8 cellular contexts compared by ENCODE assay signal in the genomic region with DNA sequence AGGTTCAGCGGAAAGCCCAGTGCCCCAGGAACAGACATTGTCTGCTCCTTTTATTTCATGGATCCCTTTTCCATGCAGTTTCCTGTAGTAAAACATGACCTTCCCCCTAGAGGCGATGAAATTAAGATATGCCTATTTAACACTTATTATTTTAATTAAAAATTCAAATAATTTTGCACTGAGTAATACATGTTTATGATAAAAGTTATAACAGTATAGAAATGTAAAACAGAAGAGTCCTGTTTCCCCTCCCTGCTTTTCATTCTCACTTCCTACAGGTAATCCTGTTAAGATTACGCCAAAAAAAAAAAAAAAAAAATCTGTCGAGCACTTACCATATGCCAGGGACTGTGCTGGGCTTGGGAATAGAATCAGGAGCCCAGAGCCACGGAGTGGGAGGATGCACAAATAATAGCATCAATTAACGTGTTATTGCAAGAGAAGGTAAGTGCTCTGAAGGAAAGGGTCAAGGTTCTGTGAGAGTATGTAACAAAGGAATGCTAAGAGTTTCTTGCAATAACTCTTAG. TPM values are rescaled to one million over a fixed set of nuclear protein-coding genes. Genes with fewer than 3 reads are reported as not detected.
A peak's percentile ranks its signal among the peaks of the same experiment; 100 is the strongest.
DNase-seq lines count a peak whose midpoint lies in the region; TF ChIP-seq lines count a peak whose summit lies in the region.

No MANE protein-coding gene starts in this region.

- peak overlapping the region in 7 of 8 donors; percentile 82 to 97 (median 93) for H3K27ac Mint-ChIP-seq in CD8-positive, alpha-beta memory T cell
- H3K27ac Mint-ChIP-seq in nephron, result peak overlapping the region; percentile 77 to 97 (median 96)

- H3K36me3 Mint-ChIP-seq in CD8-positive, alpha-beta memory T cell, result peaks cover 0 to 13% (median 0%) of the 10 kb centered on the region in 3 donors
- peaks cover 2% of the 10 kb centered on the region for H3K36me3 Mint-ChIP-seq in nephron (ENCODE audit: low read depth)

- no peak for TF ChIP-seq CTCF in nephron (IDR thresholded peaks at IDR 0.05; ENCODE audit: unreplicated experiment in 3 of 3)

- no peaks in the 10 kb centered on the region for H3K27me3 Mint-ChIP-seq in CD8-positive, alpha-beta memory T cell
- peaks cover 3% of the 10 kb centered on the region for H3K27me3 Mint-ChIP-seq in nephron (ENCODE audit: low read depth)

- peaks cover 20% of the 10 kb centered on the region for H3K4me1 ChIP-seq in CD8-positive, alpha-beta memory T cell (ENCODE audit: insufficient read depth, low read length)

- peaks cover 21 to 33% (median 32%) of the 10 kb centered on the region in 3 donors for H3K4me1 Mint-ChIP-seq in CD8-positive, alpha-beta memory T cell
- H3K4me1 Mint-ChIP-seq in nephron, result peaks cover 31% of the 10 kb centered on the region

- CTCF ChIA-PET in CD8-positive, alpha-beta memory T cell (lab: Charles Lee), result interaction anchor here (0.9 to 3.7 kb wide), 15 partner anchors 9 to 150 kb away, joined by 3 to 27 read pairs (median 6); a partner anchor contains a TSS

- no peaks in the 10 kb centered on the region for H3K36me3 ChIP-seq in CD8-positive, alpha-beta memory T cell (ENCODE audit: insufficient read depth, low read length)

- no peaks in the 10 kb centered on the region for H3K27me3 ChIP-seq in CD8-positive, alpha-beta memory T cell (ENCODE audit: insufficient read depth, low read length, poor library complexity, severe bottlenecking)

- no peaks in the 10 kb centered on the region for H3K9me3 Mint-ChIP-seq in CD8-positive, alpha-beta memory T cell
- no peaks in the 10 kb centered on the region for H3K9me3 Mint-ChIP-seq in nephron

- H3K9me3 ChIP-seq in CD8-positive, alpha-beta memory T cell (ENCODE audit: low read length), result no peaks in the 10 kb centered on the region

- POLR2A ChIA-PET in CD8-positive, alpha-beta memory T cell (lab: Charles Lee), result interaction anchor here (0.7 to 1.6 kb wide), 6 partner anchors 45 to 266 kb away, joined by 3 to 21 read pairs (median 4); a partner anchor contains a TSS

- DNase-seq in CD8-positive, alpha-beta memory T cell, result no peak
- peak; percentile 69 for DNase-seq in NCI-H146 (lab: John Stamatoyannopoulos, UW)
- peak; percentile 42 for DNase-seq in cerebellum (ENCODE audit: low spot score)
- no peak for DNase-seq in NCI-H2029 (lab: John Stamatoyannopoulos, UW)
- DNase-seq in stimulated activated CD4-positive, alpha-beta T cell treated with anti-CD3 and anti-CD28 coated beads, Interleukin-1b, Interleukin-23, amount 100 ng/mL, for 48 hours, result no peak
- no peak for DNase-seq in GF-D8 (lab: John Stamatoyannopoulos, UW)
- no peak for DNase-seq in mesenteric fat pad (ENCODE audit: low spot score)

- peak overlapping the region; percentile 95 for H3K4me3 ChIP-seq in CD8-positive, alpha-beta memory T cell (ENCODE audit: low read length)

- H3K4me3 Mint-ChIP-seq in CD8-positive, alpha-beta memory T cell, result peak overlapping the region; percentile 92 to 96 (median 94)
- peak overlapping the region; percentile 88 to 92 (median 91) for H3K4me3 Mint-ChIP-seq in nephron

- peak overlapping the region; percentile 86 for H3K27ac ChIP-seq in CD8-positive, alpha-beta memory T cell (ENCODE audit: low read depth, low read length)

RNA-seq across cellular contexts. Expression of a gene that starts 0.8 kb away (rescaled TPM):
- total RNA-seq in CD8-positive, alpha-beta memory T cell, result 10 to 100 TPM; 20.4 to 22.1 TPM
- polyA plus RNA-seq in CD8-positive, alpha-beta memory T cell, result 25.5 TPM
- total RNA-seq in cerebellum (13.6 TPM), mesenteric fat pad (60.1 TPM)

RNA-seq across cellular contexts. Expression of a gene that starts 41.4 kb away (rescaled TPM):
- under 1 TPM; 0.64 to 0.83 TPM for total RNA-seq in CD8-positive, alpha-beta memory T cell
- polyA plus RNA-seq in CD8-positive, alpha-beta memory T cell, result not detected
- total RNA-seq in cerebellum (14.7 TPM), mesenteric fat pad (593 TPM)

RNA-seq across cellular contexts. Expression of a gene that starts 48.4 kb away (rescaled TPM):
- total RNA-seq in CD8-positive, alpha-beta memory T cell, result 100 to 1,000 TPM; 158 to 161 TPM
- 64.4 TPM for polyA plus RNA-seq in CD8-positive, alpha-beta memory T cell
- total RNA-seq in cerebellum (23.3 TPM), mesenteric fat pad (44.3 TPM)

RNA-seq across cellular contexts. Expression of a gene that starts 48.6 kb away (rescaled TPM):
- total RNA-seq in CD8-positive, alpha-beta memory T cell, result 100 to 1,000 TPM; 499 to 503 TPM
- 116 TPM for polyA plus RNA-seq in CD8-positive, alpha-beta memory T cell
- total RNA-seq in cerebellum, result 74.0 TPM
- total RNA-seq in mesenteric fat pad, result 143 TPM

Comparison
In these comparisons a context has a peak if more than half of its experiments do, and no peak if none do; other contexts are left out.
1. DNase-seq: peak in NCI-H146 (single experiment) and cerebellum (single experiment); none in CD8-positive, alpha-beta memory T cell (0 of 5), NCI-H2029 (single experiment), stimulated activated CD4-positive, alpha-beta T cell treated with anti-CD3 and anti-CD28 coated beads, Interleukin-1b, Interleukin-23, amount 100 ng/mL, for 48 hours (single experiment), GF-D8 (single experiment) and mesenteric fat pad (single experiment).
2. RNA of a gene that starts 41.4 kb away (total RNA-seq): 593 TPM in mesenteric fat pad (single experiment); 14.7 TPM in cerebellum (single experiment) and 0.64 to 0.83 TPM in CD8-positive, alpha-beta memory T cell; every median in the first group is over 10 times any median in the second.